8 cellular contexts compared by ENCODE assay signal in genomic region chr16:30628628-30629342, GRCh38. TPM values are rescaled to one million over a fixed set of nuclear protein-coding genes. Genes with fewer than 3 reads are reported as not detected.
DNase-seq lines count a peak whose midpoint lies in the region; ATAC-seq, FAIRE-seq and TF ChIP-seq lines count a peak whose summit lies in the region.

No MANE protein-coding gene starts in this region.

- peak; percentile 81 for TF ChIP-seq CTCF in GM10266 (IDR thresholded peaks at IDR 0.05; ENCODE audit: control insufficient read depth, insufficient read depth, low read depth, missing control alignments)
- peak; percentile 95 for TF ChIP-seq CTCF in cardiac muscle cell (IDR thresholded peaks at IDR 0.05; ENCODE audit: low read depth, low read length)
- TF ChIP-seq CTCF in prostate gland (IDR thresholded peaks at IDR 0.05) = peak; percentile 59 to 90 (median 85)

- H3K4me1 ChIP-seq in cardiac muscle cell (ENCODE audit: low read depth) (no peaks in the 10 kb centered on the region), prostate gland (replicated peaks) (no peaks in the 10 kb centered on the region)

- ATAC-seq in SK-N-SH treated with all-trans-retinoic acid at 6 μM for 48 hours (peak; percentile 91), GM21717 (IDR thresholded peaks at IDR 0.05; ENCODE audit: unreplicated experiment) (no peak)

- DNase-seq in GM10266 (ENCODE audit: extremely low spot score) (peak; percentile 72), NCI-H1048 (lab: John Stamatoyannopoulos, UW) (peak; percentile 23), cardiac muscle cell (ENCODE audit: low read depth in 1 of 2, low spot score in 1 of 2) (peak; percentile 77 to 83), prostate gland (ENCODE audit: low spot score) (peak; percentile 76), urothelium cell line (ENCODE audit: low spot score) (peak; percentile 69)
- DNase-seq in activated naive CD4-positive, alpha-beta T cell treated with anti-CD3 and anti-CD28 coated beads, Interleukin-2, amount 50 U/mL, for 16 hours = peak; percentile 89

- H3K36me3 ChIP-seq in cardiac muscle cell = no peaks in the 10 kb centered on the region
- H3K36me3 ChIP-seq in prostate gland = no peaks in the 10 kb centered on the region

- intact Hi-C loops in prostate gland (cut with DNase I) = no loop called here

- H3K9me3 ChIP-seq in cardiac muscle cell (ENCODE audit: low read depth) = no peaks in the 10 kb centered on the region
- H3K9me3 ChIP-seq in prostate gland = no peaks in the 10 kb centered on the region

- no peak for FAIRE-seq in urothelium cell line (lab: Jason Lieb, UNC)

- TF ChIP-seq POLR2A in prostate gland (IDR thresholded peaks at IDR 0.05) = no peak

- H3K27me3 ChIP-seq in cardiac muscle cell (no peaks in the 10 kb centered on the region), prostate gland (replicated peaks; ENCODE audit: insufficient read depth) (no peaks in the 10 kb centered on the region)

- H3K4me3 ChIP-seq in cardiac muscle cell (no peak overlapping the region), prostate gland (no peak overlapping the region)

- WGBS in prostate gland = 34% methylated on average over 15 of the region's 15 CpGs

- H3K27ac ChIP-seq in cardiac muscle cell = no peak overlapping the region
- no peak overlapping the region for H3K27ac ChIP-seq in prostate gland

TF ChIP-seq in SK-N-SH treated with all-trans-retinoic acid at 6 μM for 48 hours, 23 proteins besides CTCF, POLR2A, EP300 and RAD21:
- TF ChIP-seq TCF4 (CRISPR knock-in tag; IDR thresholded peaks at IDR 0.05; ENCODE audit: borderline replicate concordance) = no peak
- TF ChIP-seq ESRRG (CRISPR knock-in tag; IDR thresholded peaks at IDR 0.05) = no peak
- no peak for TF ChIP-seq POU6F1 (CRISPR knock-in tag; IDR thresholded peaks at IDR 0.05; ENCODE audit: borderline replicate concordance, low read depth)
- no peak for TF ChIP-seq ARNTL (CRISPR knock-in tag; IDR thresholded peaks at IDR 0.05; ENCODE audit: borderline replicate concordance, low read depth)
- peak; percentile 59; the same call in 1 of the 2 replicates for TF ChIP-seq TSHZ2 (CRISPR knock-in tag; IDR thresholded peaks at IDR 0.05)

RNA-seq across cellular contexts. Expression of gene ZNF689, which starts 18.6 kb away (rescaled TPM):
- total RNA-seq in cardiac muscle cell (19.4 and 19.5 TPM in 2 replicates), prostate gland (10 to 100 TPM; 13.4 to 17.8 TPM)
- 11.3 and 17.9 TPM in 2 replicates for polyA plus RNA-seq in cardiac muscle cell

RNA-seq across cellular contexts. Expression of gene PRR14, which starts 22.0 kb away (rescaled TPM):
- 30.8 and 33.7 TPM in 2 replicates for total RNA-seq in cardiac muscle cell
- 25.0 and 28.5 TPM in 2 replicates for polyA plus RNA-seq in cardiac muscle cell
- 10 to 100 TPM; 37.5 to 66.7 TPM for total RNA-seq in prostate gland

RNA-seq across cellular contexts. Expression of gene FBRS, which starts 29.4 kb away (rescaled TPM):
- 47.0 and 55.4 TPM in 2 replicates for total RNA-seq in cardiac muscle cell
- polyA plus RNA-seq in cardiac muscle cell = 21.2 and 25.8 TPM in 2 replicates
- 100 to 1,000 TPM in 1 of 2 donors, 10 to 100 TPM in 1; 49.0 to 106 TPM for total RNA-seq in prostate gland

RNA-seq across cellular contexts. Expression of gene ZNF785, which starts 43.3 kb away (rescaled TPM):
- total RNA-seq in cardiac muscle cell (19.3 and 25.5 TPM in 2 replicates), prostate gland (10 to 100 TPM; 16.9 to 18.9 TPM)
- polyA plus RNA-seq in cardiac muscle cell = 12.0 and 12.9 TPM in 2 replicates

RNA-seq across cellular contexts. Expression of gene ZNF688, which starts 57.3 kb away (rescaled TPM):
- total RNA-seq in cardiac muscle cell = 18.3 and 22.0 TPM in 2 replicates
- polyA plus RNA-seq in cardiac muscle cell = 12.4 and 25.0 TPM in 2 replicates
- total RNA-seq in prostate gland = 10 to 100 TPM; 20.4 to 21.5 TPM

Comparison
In these comparisons a context has a peak if more than half of its experiments do, and no peak if none do; other contexts are left out.
1. DNase-seq: peak in every context shown above with its lines; median percentile 89 in activated naive CD4-positive, alpha-beta T cell treated with anti-CD3 and anti-CD28 coated beads, Interleukin-2, amount 50 U/mL, for 16 hours; 80 in cardiac muscle cell; 76 in prostate gland; 72 in GM10266; 69 in urothelium cell line; 23 in NCI-H1048.